28 cellular contexts compared by ENCODE assay signal in genomic region chr13:75860935-75861334, GRCh38.
"Had no signal": no experiment of that assay in that cellular context is flagged by ENCODE, and none has a peak within 500 bp of the region (broad histone marks: within the 10 kb centered on the region; RNA-seq: fewer than 3 reads in every experiment).

No MANE protein-coding gene starts in this region.

- H3K4me2 ChIP-seq: SK-N-SH had no signal

- DNase-seq: activated CD4-positive, alpha-beta memory T cell treated with anti-CD3 and anti-CD28 coated beads for 36 hours; activated CD4-positive, alpha-beta T cell treated with anti-CD3 and anti-CD28 coated beads, Interleukin-2, amount 10 ng/mL, durations not matched to agents 24 days and 14 days; activated CD4-positive, CD25-positive, alpha-beta regulatory T cell treated with anti-CD3 and anti-CD28 coated beads, Interleukin-2, amount 50 U/mL, for 72 hours; activated CD8-positive, alpha-beta memory T cell treated with anti-CD3 and anti-CD28 coated beads, Interleukin-2, amount 50 U/mL, for 4 hours; activated gamma-delta T cell; activated naive CD4-positive, alpha-beta T cell treated with anti-CD3 and anti-CD28 coated beads, Interleukin-2, amount 10 ng/mL, durations not matched to agents 7 days and 5 days; activated naive CD8-positive, alpha-beta T cell treated with anti-CD3 and anti-CD28 coated beads, Interleukin-2, amount 10 ng/mL, durations not matched to agents 7 days and 5 days; activated T-cell treated with anti-CD3 and anti-CD28 coated beads, Interleukin-2, amount 50 U/mL, for 1 hour; amniotic stem cell; brain microvascular endothelial cell; central memory CD4-positive, alpha-beta T cell; left colon; naive B cell; nephron progenitor cell; ovary; psoas muscle; SK-N-SH; stimulated activated CD4-positive, alpha-beta T cell treated with anti-CD3 and anti-CD28 coated beads, Interleukin-15, amount 100 ng/mL, for 24 hours; stimulated activated CD4-positive, alpha-beta T cell treated with anti-CD3 and anti-CD28 coated beads, Interleukin-2, amount 100 ng/mL, for 24 hours; stimulated activated naive CD4-positive, alpha-beta T cell; T-helper 17 cell had no signal

- H3K9ac ChIP-seq: SK-N-SH had no signal

- H3K9me3 ChIP-seq: ovary, psoas muscle, SK-N-SH, tibial nerve had no signal

- H3K27ac ChIP-seq: brain microvascular endothelial cell, epithelial cell of prostate, ovary, psoas muscle, tibial nerve had no signal

- H3K4me1 ChIP-seq: psoas muscle, tibial nerve had no signal

- ATAC-seq: T-helper 17 cell had no signal

- FAIRE-seq: astrocyte, frontal cortex, keratinocyte, urothelium cell line had no signal

- H3K27me3 ChIP-seq: brain microvascular endothelial cell, ovary, tibial nerve had no signal

- H3K4me3 ChIP-seq: lung, ovary, psoas muscle, tibial nerve had no signal

- H3K36me3 ChIP-seq: ovary had no signal
